1 cellular context compared by ENCODE assay signal in genomic region chr11:86524603-86525352, GRCh38.
TF ChIP-seq lines count a peak whose summit lies in the region.

No MANE protein-coding gene starts in this region.

TF ChIP-seq in HCT116, 20 proteins besides CTCF, POLR2A, EP300 and RAD21 (continued from another document):
- TF ChIP-seq ZFX (IDR thresholded peaks at IDR 0.05) (no peak), EGR1 (IDR thresholded peaks at IDR 0.05; ENCODE audit: low read depth) (no peak), CBX3 (IDR thresholded peaks at IDR 0.05; ENCODE audit: low read depth) (peak; percentile 39; the same call in 1 of the 2 replicates), ELF1 (IDR thresholded peaks at IDR 0.05; ENCODE audit: borderline replicate concordance, low read depth) (no peak), EZH2 (IDR thresholded peaks at IDR 0.05) (no peak)
TF ChIP-seq in HCT116: peak in this region for 3.
